In the genomic region with DNA sequence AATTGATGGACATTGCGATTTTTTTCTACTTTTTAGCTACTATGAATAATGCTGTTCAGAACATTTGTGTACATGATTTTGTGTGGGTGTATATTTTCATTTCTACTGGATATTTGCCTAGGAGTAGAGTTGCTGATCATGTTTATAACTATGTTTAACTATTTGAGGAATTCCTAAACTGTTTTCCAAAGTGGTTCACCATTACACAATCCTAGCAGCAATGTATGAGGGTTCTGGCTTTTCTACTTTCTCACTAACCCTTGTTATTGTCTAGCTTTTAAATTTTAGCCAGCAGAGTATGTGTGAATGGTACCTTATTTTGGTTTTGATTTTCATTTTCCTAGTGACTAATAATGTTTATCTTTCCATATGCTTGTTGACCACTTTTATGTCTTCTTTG, we compare ENCODE assay signal across 20 cellular contexts.
DNase-seq lines count a peak whose midpoint lies in the region.
"Had no signal": no experiment of that assay in that cellular context is flagged by ENCODE, and none has a peak within 500 bp of the region (broad histone marks: within the 10 kb centered on the region; RNA-seq: fewer than 3 reads in every experiment).

No MANE protein-coding gene starts in this region.

- H3K4me3 ChIP-seq in CD4-positive, alpha-beta memory T cell (ENCODE audit: low read length in 2 of 2): no peak overlapping the region

- POLR2A ChIA-PET in CD4-positive, alpha-beta memory T cell (lab: Charles Lee; ENCODE audit: partially characterized antibody): no interaction called here

- in situ Hi-C loops in ACHN (cut with HindIII; ENCODE audit: low pct_ligation_motif_present, low pct_unique_long_range_greater_than_20kb, low sequenced_read_pairs): no loop called here

- no peaks in the 10 kb centered on the region for H3K27me3 ChIP-seq in CD4-positive, alpha-beta memory T cell (ENCODE audit: insufficient read depth, low read length)

- H3K4me3 Mint-ChIP-seq in CD4-positive, alpha-beta memory T cell: no peak overlapping the region
- H3K4me3 Mint-ChIP-seq: H9, IgD-negative memory B cell had no signal

- intact Hi-C loops in CD4-positive, alpha-beta memory T cell (cut with micrococcal nuclease): no loop called here

- peaks cover 5 to 7% of the 10 kb centered on the region in 2 donors for H3K27me3 Mint-ChIP-seq in CD4-positive, alpha-beta memory T cell
- H3K27me3 Mint-ChIP-seq: IgD-negative memory B cell had no signal

- DNase-seq in AG08396 (ENCODE audit: low spot score) (peak; percentile 4), HCEC 1CT (peak; percentile 13), fibroblast of gingiva (ENCODE audit: low read depth) (peak; percentile 16), iris pigment epithelial cell (ENCODE audit: low read depth) (peak; percentile 59), ACHN (no peak), NCI-H1048 (lab: John Stamatoyannopoulos, UW) (no peak)
- no peak for DNase-seq in activated naive CD4-positive, alpha-beta T cell treated with anti-CD3 and anti-CD28 coated beads, Interleukin-2, amount 50 U/mL, for 16 hours
- no peak for DNase-seq in CD4-positive, alpha-beta memory T cell
- DNase-seq: C1 segment of cervical spinal cord; DMS79; H9; Karpas-422; NCI-H1436; NCI-H1930; NCI-H2171 treated with DMSO at 0.1 percent for 48 hours; NCI-H446 treated with DMSO at 0.1 percent for 48 hours; NK-92 treated with Interleukin-12 subunit alpha and Interleukin-12 subunit beta, amount 100 ng/mL, for 24 hours; Right ventricle myocardium superior had no signal

- no peaks in the 10 kb centered on the region for H3K4me1 ChIP-seq in CD4-positive, alpha-beta memory T cell (ENCODE audit: insufficient read depth, low read length)

- no peaks in the 10 kb centered on the region for H3K4me1 Mint-ChIP-seq in CD4-positive, alpha-beta memory T cell
- H3K4me1 Mint-ChIP-seq: H9 had no signal

- no peaks in the 10 kb centered on the region for H3K9me3 Mint-ChIP-seq in CD4-positive, alpha-beta memory T cell
- H3K9me3 Mint-ChIP-seq: H9 had no signal

- H3K9me3 ChIP-seq in CD4-positive, alpha-beta memory T cell (ENCODE audit: control insufficient read depth in 1 of 2, low read length in 2 of 2): no peaks in the 10 kb centered on the region

- no peak overlapping the region for H3K27ac ChIP-seq in CD4-positive, alpha-beta memory T cell (ENCODE audit: low read depth, low read length)
- H3K27ac ChIP-seq: HL-60 had no signal

- H3K27ac Mint-ChIP-seq in CD4-positive, alpha-beta memory T cell: no peak overlapping the region
- H3K27ac Mint-ChIP-seq: H9, IgD-negative memory B cell had no signal

- H3K36me3 Mint-ChIP-seq in CD4-positive, alpha-beta memory T cell: no peaks in the 10 kb centered on the region
- H3K36me3 Mint-ChIP-seq: IgD-negative memory B cell had no signal

- CTCF ChIA-PET in CD4-positive, alpha-beta memory T cell (lab: Charles Lee; ENCODE audit: partially characterized antibody): no interaction called here

- no peaks in the 10 kb centered on the region for H3K36me3 ChIP-seq in CD4-positive, alpha-beta memory T cell (ENCODE audit: insufficient read depth, low read length)

Comparison
In these comparisons a context has a peak if more than half of its experiments do, and no peak if none do; other contexts are left out.
1. DNase-seq: peak in AG08396 (single experiment), HCEC 1CT (single experiment), fibroblast of gingiva (single experiment) and iris pigment epithelial cell (single experiment); none in activated naive CD4-positive, alpha-beta T cell treated with anti-CD3 and anti-CD28 coated beads, Interleukin-2, amount 50 U/mL, for 16 hours (single experiment), ACHN (single experiment), NCI-H1048 (single experiment) and CD4-positive, alpha-beta memory T cell (0 of 5).